In the genomic region with DNA sequence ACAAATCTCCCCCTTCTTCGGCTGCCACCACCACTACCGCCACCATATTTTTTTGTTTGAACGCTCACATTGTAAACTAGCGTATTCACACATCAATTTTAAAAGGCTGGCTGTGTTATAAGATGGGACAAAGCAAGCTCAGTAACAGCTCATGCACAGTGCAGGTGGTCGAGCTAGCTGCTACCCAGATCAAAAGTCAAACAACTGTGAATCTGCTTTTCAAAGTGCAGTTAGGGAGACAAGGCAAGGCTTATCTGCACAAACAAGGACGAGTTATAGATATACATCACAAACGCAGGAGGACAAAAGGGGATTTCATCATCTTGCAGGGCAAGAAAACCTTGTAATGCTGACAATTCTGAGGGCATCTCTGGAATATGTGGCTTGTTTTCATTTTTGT, we compare ENCODE assay signal across 27 cellular contexts.
DNase-seq lines count a peak whose midpoint lies in the region; ATAC-seq, FAIRE-seq and TF ChIP-seq lines count a peak whose summit lies in the region.
"Had no signal": no experiment of that assay in that cellular context is flagged by ENCODE, and none has a peak within 500 bp of the region (broad histone marks: within the 10 kb centered on the region; RNA-seq: fewer than 3 reads in every experiment).

No MANE protein-coding gene starts in this region.

- 74% methylated on average over 5 of the region's 7 CpGs for WGBS in mesenchymal stem cell

- no peaks in the 10 kb centered on the region for H3K36me3 ChIP-seq in cardiac muscle cell
- H3K36me3 ChIP-seq in mesenchymal stem cell (ENCODE audit: control insufficient read depth in 1 of 2, insufficient read depth in 2 of 2, low read depth in 1 of 2, low read length in 2 of 2): peaks cover 0 to 4% of the 10 kb centered on the region in 2 experiments
- H3K36me3 ChIP-seq: prostate gland, upper lobe of right lung had no signal

- H3K9ac ChIP-seq in mesenchymal stem cell (ENCODE audit: low read length): no peak overlapping the region
- H3K9ac ChIP-seq: BLaER1 treated with 17β-estradiol and CSF1 and Interleukin-3, amounts not matched to agents 10 nM and 100 nM; GM23248 had no signal

- H2BK120ac ChIP-seq in mesenchymal stem cell (ENCODE audit: low read depth, low read length): no peak overlapping the region

- no peaks in the 10 kb centered on the region for H3K4me1 Mint-ChIP-seq in stimulated activated naive CD8-positive, alpha-beta T cell treated with anti-CD3 and anti-CD28 coated beads, Interleukin-15, amount 100 ng/mL, for 72 hours
- H3K4me1 Mint-ChIP-seq: activated naive CD8-positive, alpha-beta T cell treated with anti-CD3 and anti-CD28 coated beads, Interleukin-2, amount 10 ng/mL, durations not matched to agents 7 days and 5 days had no signal

- no peak overlapping the region for H4K91ac ChIP-seq in mesenchymal stem cell (ENCODE audit: low read length)

- H4K8ac ChIP-seq in mesenchymal stem cell (ENCODE audit: low read length): no peak overlapping the region

- no peak overlapping the region for H3K4me3 Mint-ChIP-seq in stimulated activated naive CD8-positive, alpha-beta T cell treated with anti-CD3 and anti-CD28 coated beads, Interleukin-15, amount 100 ng/mL, for 72 hours
- H3K4me3 Mint-ChIP-seq: activated naive CD8-positive, alpha-beta T cell treated with anti-CD3 and anti-CD28 coated beads, Interleukin-2, amount 10 ng/mL, durations not matched to agents 7 days and 5 days; nephron had no signal

- H3K27me3 ChIP-seq in cardiac muscle cell: no peaks in the 10 kb centered on the region
- H3K27me3 ChIP-seq in mesenchymal stem cell (ENCODE audit: control insufficient read depth in 1 of 2, insufficient read depth in 1 of 2, low read length in 2 of 2): no peaks in the 10 kb centered on the region
- H3K27me3 ChIP-seq: BLaER1 treated with 17β-estradiol and CSF1 and Interleukin-3, amounts not matched to agents 10 nM and 100 nM; esophagus muscularis mucosa; upper lobe of right lung had no signal

- no peak overlapping the region for H3K4ac ChIP-seq in mesenchymal stem cell (ENCODE audit: low read depth in 1 of 2, low read length in 2 of 2)

- peak overlapping the region in 1 of 2 experiments; percentile 80 for H3K14ac ChIP-seq in mesenchymal stem cell (ENCODE audit: low read length in 2 of 2)

- H3K27me3 Mint-ChIP-seq in stimulated activated naive CD8-positive, alpha-beta T cell treated with anti-CD3 and anti-CD28 coated beads, Interleukin-15, amount 100 ng/mL, for 72 hours: no peaks in the 10 kb centered on the region
- H3K27me3 Mint-ChIP-seq: activated naive CD8-positive, alpha-beta T cell treated with anti-CD3 and anti-CD28 coated beads, Interleukin-2, amount 10 ng/mL, durations not matched to agents 7 days and 5 days had no signal

- H2AK5ac ChIP-seq in mesenchymal stem cell (ENCODE audit: low read length, severe bottlenecking): peak overlapping the region; percentile 41

- H3K9me3 Mint-ChIP-seq in stimulated activated naive CD8-positive, alpha-beta T cell treated with anti-CD3 and anti-CD28 coated beads, Interleukin-15, amount 100 ng/mL, for 72 hours: no peaks in the 10 kb centered on the region
- H3K9me3 Mint-ChIP-seq: activated naive CD8-positive, alpha-beta T cell treated with anti-CD3 and anti-CD28 coated beads, Interleukin-2, amount 10 ng/mL, durations not matched to agents 7 days and 5 days; activated T-helper 2 cell treated with anti-CD3 and anti-CD28 coated beads, Interferon-gamma antibody, Interleukin-2, Interleukin-4, amounts not matched to agents 10 μg/mL and 5 μg/mL and 100 μg/mL, durations not matched to agents 14 hours and 24 hours and 36 hours; nephron had no signal

- no peak for FAIRE-seq in frontal cortex (lab: Jason Lieb, UNC)
- FAIRE-seq: A204.1, G401.6 had no signal

- DNase-seq in cardiac muscle cell (ENCODE audit: low read depth in 1 of 2, low spot score in 1 of 2): no peak
- no peak for DNase-seq in Right ventricle myocardium inferior (ENCODE audit: missing footprints)
- peak; percentile 69 for DNase-seq in SK-MEL-5 (ENCODE audit: low read depth, low spot score)
- peak; percentile 16 for DNase-seq in mesenchymal stem cell
- DNase-seq in frontal cortex (ENCODE audit: low spot score in 2 of 2): no peak
- DNase-seq in DMS114 treated with DMSO at 0.1 percent for 48 hours (lab: John Stamatoyannopoulos, UW; ENCODE audit: unreplicated experiment): no peak
- DNase-seq in stimulated activated naive CD8-positive, alpha-beta T cell treated with anti-CD3 and anti-CD28 coated beads, Interleukin-15, amount 100 ng/mL, for 72 hours: no peak
- DNase-seq: activated CD4-positive, alpha-beta T cell treated with anti-CD3 and anti-CD28 coated beads for 48 hours; activated naive CD8-positive, alpha-beta T cell treated with anti-CD3 and anti-CD28 coated beads, Interleukin-2, amount 10 ng/mL, durations not matched to agents 7 days and 5 days; Calu3; effector CD8-positive, alpha-beta T cell; GM23248; Kasumi-1; NCI-H2029 treated with DMSO at 0.1 percent for 48 hours; NCI-H524; stimulated activated naive CD4-positive, alpha-beta T cell treated with Interleukin-2 at 50 U/mL for 16 hours; T-helper 1 cell; upper lobe of right lung had no signal

- peaks cover 27% of the 10 kb centered on the region for H3K4me1 ChIP-seq in cardiac muscle cell (ENCODE audit: low read depth)
- peaks cover 2% of the 10 kb centered on the region for H3K4me1 ChIP-seq in mesenchymal stem cell (ENCODE audit: control insufficient read depth, insufficient read depth, low read depth, low read length)
- H3K4me1 ChIP-seq: esophagus muscularis mucosa, prostate gland, upper lobe of right lung had no signal

- H3K23ac ChIP-seq in mesenchymal stem cell (ENCODE audit: low read length in 2 of 2): no peak overlapping the region

- ATAC-seq in Right ventricle myocardium inferior (no peak), HG03354 (IDR thresholded peaks at IDR 0.05; ENCODE audit: poor library complexity, severe bottlenecking, unreplicated experiment) (no peak)
- no peak for ATAC-seq in stimulated activated naive CD8-positive, alpha-beta T cell treated with anti-CD3 and anti-CD28 coated beads, Interleukin-15, amount 100 ng/mL, for 72 hours
- ATAC-seq: upper lobe of right lung had no signal

- H2BK12ac ChIP-seq in mesenchymal stem cell (ENCODE audit: low read length in 2 of 2): peak overlapping the region in 1 of 2 experiments; percentile 54

- H3K4me2 ChIP-seq in mesenchymal stem cell (ENCODE audit: low read length, poor library complexity, severe bottlenecking): no peak overlapping the region
- H3K4me2 ChIP-seq: BLaER1 treated with 17β-estradiol and CSF1 and Interleukin-3, amounts not matched to agents 10 nM and 100 nM had no signal

- H3K27ac ChIP-seq in cardiac muscle cell (peak overlapping the region; percentile 9), mesenchymal stem cell (ENCODE audit: low read length, poor library complexity, severe bottlenecking) (no peak overlapping the region)
- H3K27ac ChIP-seq: BLaER1 treated with 17β-estradiol and CSF1 and Interleukin-3, amounts not matched to agents 10 nM and 100 nM; esophagus muscularis mucosa; GM23248; prostate gland; skin epidermis; upper lobe of right lung had no signal

- H3K27ac Mint-ChIP-seq in stimulated activated naive CD8-positive, alpha-beta T cell treated with anti-CD3 and anti-CD28 coated beads, Interleukin-15, amount 100 ng/mL, for 72 hours: no peak overlapping the region
- H3K27ac Mint-ChIP-seq: activated naive CD8-positive, alpha-beta T cell treated with anti-CD3 and anti-CD28 coated beads, Interleukin-2, amount 10 ng/mL, durations not matched to agents 7 days and 5 days; activated T-helper 2 cell treated with anti-CD3 and anti-CD28 coated beads, Interferon-gamma antibody, Interleukin-2, Interleukin-4, amounts not matched to agents 10 μg/mL and 5 μg/mL and 100 μg/mL, durations not matched to agents 14 hours and 24 hours and 36 hours; nephron had no signal

- TF ChIP-seq CTCF in cardiac muscle cell (IDR thresholded peaks at IDR 0.05; ENCODE audit: low read depth, low read length): no peak

- H3K9me3 ChIP-seq in cardiac muscle cell (ENCODE audit: low read depth) (no peaks in the 10 kb centered on the region), mesenchymal stem cell (ENCODE audit: control insufficient read depth, low read length) (no peaks in the 10 kb centered on the region)
- H3K9me3 ChIP-seq: BLaER1 treated with 17β-estradiol and CSF1 and Interleukin-3, amounts not matched to agents 10 nM and 100 nM; esophagus muscularis mucosa; prostate gland; upper lobe of right lung had no signal

- H2BK15ac ChIP-seq in mesenchymal stem cell (ENCODE audit: low read depth, poor library complexity, severe bottlenecking): no peak overlapping the region

- H2AFZ ChIP-seq in mesenchymal stem cell (ENCODE audit: low read depth, low read length): no peak overlapping the region
- H2AFZ ChIP-seq: GM23248 had no signal

- H3K18ac ChIP-seq in mesenchymal stem cell (ENCODE audit: low read depth in 1 of 2, low read length in 2 of 2): peak overlapping the region in 1 of 2 experiments; percentile 29

- H3K79me1 ChIP-seq in mesenchymal stem cell (replicated peaks; ENCODE audit: low read length, poor library complexity, severe bottlenecking): no peaks in the 10 kb centered on the region

- H3K4me3 ChIP-seq in cardiac muscle cell (no peak overlapping the region), mesenchymal stem cell (ENCODE audit: insufficient read depth in 1 of 2, low read depth in 1 of 2, low read length in 2 of 2) (no peak overlapping the region)
- H3K4me3 ChIP-seq: BLaER1 treated with 17β-estradiol and CSF1 and Interleukin-3, amounts not matched to agents 10 nM and 100 nM; esophagus muscularis mucosa; GM23248; prostate gland; skin epidermis; upper lobe of right lung had no signal

- no peak overlapping the region for H2BK5ac ChIP-seq in mesenchymal stem cell (ENCODE audit: low read depth, low read length, poor library complexity, severe bottlenecking)

- intact Hi-C loops in Right ventricle myocardium inferior (cut with DNase I): no loop called here

- in situ Hi-C loops in SK-MEL-5 (cut with HindIII; ENCODE audit: low pct_unique_long_range_greater_than_20kb, low sequenced_read_pairs): no loop called here

Comparison
In these comparisons a context has a peak if more than half of its experiments do, and no peak if none do; other contexts are left out.
1. DNase-seq: peak in SK-MEL-5 (single experiment) and mesenchymal stem cell (single experiment); none in cardiac muscle cell (0 of 2), Right ventricle myocardium inferior (single experiment), frontal cortex (0 of 2), DMS114 treated with DMSO at 0.1 percent for 48 hours (single experiment) and stimulated activated naive CD8-positive, alpha-beta T cell treated with anti-CD3 and anti-CD28 coated beads, Interleukin-15, amount 100 ng/mL, for 72 hours (0 of 2).